Comparison of ENCODE assay signal across 1 cellular context in the genomic region with DNA sequence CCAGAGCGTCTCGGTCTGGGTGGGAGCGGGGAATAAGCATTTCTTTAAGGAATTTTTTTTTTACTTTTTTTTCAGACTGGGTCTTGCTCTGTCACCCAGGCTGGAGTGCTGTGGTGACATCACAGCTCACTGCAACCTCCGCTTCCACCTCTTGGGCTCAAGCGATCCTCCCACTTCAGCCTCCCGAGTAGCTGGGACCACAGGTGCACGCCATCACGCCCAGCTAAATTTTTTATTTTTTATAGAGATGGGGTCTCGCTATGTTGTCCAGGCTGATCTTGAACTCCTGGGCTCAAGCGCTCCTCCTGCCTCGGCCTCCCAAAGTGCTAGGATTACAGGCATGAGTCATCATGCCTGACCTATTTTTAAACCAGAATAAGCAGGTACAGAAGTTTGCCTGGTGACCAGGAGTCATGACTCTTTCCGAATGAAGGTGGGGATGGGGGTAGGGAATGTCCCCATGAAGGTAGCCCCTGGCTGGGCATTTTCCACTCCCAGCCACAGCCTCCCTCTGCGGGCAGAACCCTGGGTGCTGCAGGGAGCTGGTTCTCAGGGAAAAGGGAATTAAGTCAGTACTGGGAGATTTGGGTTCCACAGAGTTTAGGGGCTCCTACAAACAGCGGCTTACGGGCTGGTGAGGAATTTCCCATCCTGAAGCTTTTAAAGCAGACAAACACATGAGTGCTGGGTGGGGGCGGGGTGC.
TF ChIP-seq lines count a peak whose summit lies in the region.

No MANE protein-coding gene starts in this region.

TF ChIP-seq in HepG2, 621 proteins besides CTCF, POLR2A, EP300 and RAD21 (continued from another document):
- no peak for TF ChIP-seq ZNF546 (CRISPR knock-in tag; conservative IDR thresholded peaks at IDR 0.05)
- TF ChIP-seq SOX13 (IDR thresholded peaks at IDR 0.05) = no peak
- TF ChIP-seq SOX13 (CRISPR knock-in tag; conservative IDR thresholded peaks at IDR 0.05 in 1 of 2, IDR thresholded peaks at IDR 0.05 in 1 of 2) = peak in 1 of 2 experiments; percentile 42; a peak in 1 of 4 replicates
- TF ChIP-seq RCOR2 (CRISPR knock-in tag; IDR thresholded peaks at IDR 0.05) = peak; percentile 61
- peak; percentile 75; the same call in 1 of the 2 replicates for TF ChIP-seq ZNF703 (CRISPR knock-in tag; IDR thresholded peaks at IDR 0.05; ENCODE audit: borderline replicate concordance)
- TF ChIP-seq, protein P1, sequence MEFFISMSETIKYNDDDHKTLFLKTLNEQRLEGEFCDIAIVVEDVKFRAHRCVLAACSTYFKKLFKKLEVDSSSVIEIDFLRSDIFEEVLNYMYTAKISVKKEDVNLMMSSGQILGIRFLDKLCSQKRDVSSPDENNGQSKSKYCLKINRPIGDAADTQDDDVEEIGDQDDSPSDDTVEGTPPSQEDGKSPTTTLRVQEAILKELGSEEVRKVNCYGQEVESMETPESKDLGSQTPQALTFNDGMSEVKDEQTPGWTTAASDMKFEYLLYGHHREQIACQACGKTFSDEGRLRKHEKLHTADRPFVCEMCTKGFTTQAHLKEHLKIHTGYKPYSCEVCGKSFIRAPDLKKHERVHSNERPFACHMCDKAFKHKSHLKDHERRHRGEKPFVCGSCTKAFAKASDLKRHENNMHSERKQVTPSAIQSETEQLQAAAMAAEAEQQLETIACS (CRISPR knock-in tag; IDR thresholded peaks at IDR 0.05) = no peak
- TF ChIP-seq ZBTB7A (CRISPR knock-in tag; IDR thresholded peaks at IDR 0.05) = no peak
- TF ChIP-seq ZNF501 (CRISPR knock-in tag; IDR thresholded peaks at IDR 0.05) = no peak
- no peak for TF ChIP-seq ZNF709 (CRISPR knock-in tag; IDR thresholded peaks at IDR 0.05)
- TF ChIP-seq ZNF713 (CRISPR knock-in tag; IDR thresholded peaks at IDR 0.05) = peak; percentile 78; the same call in 1 of the 2 replicates
- TF ChIP-seq ZC3H4 (CRISPR knock-in tag; IDR thresholded peaks at IDR 0.05; ENCODE audit: borderline replicate concordance) = peak; percentile 37; the same call in 1 of the 2 replicates
- TF ChIP-seq SKI (IDR thresholded peaks at IDR 0.05; ENCODE audit: partially characterized antibody) = no peak
- no peak for TF ChIP-seq ZSCAN12 (CRISPR knock-in tag; IDR thresholded peaks at IDR 0.05)
- peak; percentile 23 for TF ChIP-seq CCAR2 (optimal IDR thresholded peaks at IDR 0.05; ENCODE audit: low read depth, low read length)
- 0 out of 2 replicates have a peak, but pooled peaks have one; percentile 3 for TF ChIP-seq ZNF337 (CRISPR knock-in tag; IDR thresholded peaks at IDR 0.05; ENCODE audit: borderline replicate concordance, low read depth)
- TF ChIP-seq ZNF552 (CRISPR knock-in tag; IDR thresholded peaks at IDR 0.05; ENCODE audit: borderline replicate concordance) = no peak
- peak; percentile 93 for TF ChIP-seq JUND (CRISPR knock-in tag; IDR thresholded peaks at IDR 0.05)
- no peak for TF ChIP-seq TRIM24 (CRISPR knock-in tag; IDR thresholded peaks at IDR 0.05)
- TF ChIP-seq FOXA3 (CRISPR knock-in tag; IDR thresholded peaks at IDR 0.05) = no peak
- TF ChIP-seq FOSL1 (CRISPR knock-in tag; IDR thresholded peaks at IDR 0.05; ENCODE audit: borderline replicate concordance) = peak; percentile 87
- TF ChIP-seq, protein P2, sequence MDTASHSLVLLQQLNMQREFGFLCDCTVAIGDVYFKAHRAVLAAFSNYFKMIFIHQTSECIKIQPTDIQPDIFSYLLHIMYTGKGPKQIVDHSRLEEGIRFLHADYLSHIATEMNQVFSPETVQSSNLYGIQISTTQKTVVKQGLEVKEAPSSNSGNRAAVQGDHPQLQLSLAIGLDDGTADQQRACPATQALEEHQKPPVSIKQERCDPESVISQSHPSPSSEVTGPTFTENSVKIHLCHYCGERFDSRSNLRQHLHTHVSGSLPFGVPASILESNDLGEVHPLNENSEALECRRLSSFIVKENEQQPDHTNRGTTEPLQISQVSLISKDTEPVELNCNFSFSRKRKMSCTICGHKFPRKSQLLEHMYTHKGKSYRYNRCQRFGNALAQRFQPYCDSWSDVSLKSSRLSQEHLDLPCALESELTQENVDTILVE (CRISPR knock-in tag; IDR thresholded peaks at IDR 0.05) = no peak
- TF ChIP-seq, protein P3, sequence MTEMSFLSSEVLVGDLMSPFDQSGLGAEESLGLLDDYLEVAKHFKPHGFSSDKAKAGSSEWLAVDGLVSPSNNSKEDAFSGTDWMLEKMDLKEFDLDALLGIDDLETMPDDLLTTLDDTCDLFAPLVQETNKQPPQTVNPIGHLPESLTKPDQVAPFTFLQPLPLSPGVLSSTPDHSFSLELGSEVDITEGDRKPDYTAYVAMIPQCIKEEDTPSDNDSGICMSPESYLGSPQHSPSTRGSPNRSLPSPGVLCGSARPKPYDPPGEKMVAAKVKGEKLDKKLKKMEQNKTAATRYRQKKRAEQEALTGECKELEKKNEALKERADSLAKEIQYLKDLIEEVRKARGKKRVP (CRISPR knock-in tag; IDR thresholded peaks at IDR 0.05) = peak in 1 of 2 experiments; percentile 42; a peak in 2 of 4 replicates
- 0 out of 2 replicates have a peak, but pooled peaks have one; percentile 35 for TF ChIP-seq RXRB (CRISPR knock-in tag; IDR thresholded peaks at IDR 0.05; ENCODE audit: borderline replicate concordance)
- no peak for TF ChIP-seq ZNF207 (IDR thresholded peaks at IDR 0.05; ENCODE audit: borderline replicate concordance)
- no peak for TF ChIP-seq MXD4 (CRISPR knock-in tag; IDR thresholded peaks at IDR 0.05)
- 0 out of 2 replicates have a peak, but pooled peaks have one; percentile 53 for TF ChIP-seq ATAD3A (CRISPR knock-in tag; IDR thresholded peaks at IDR 0.05)
